Comparison of ENCODE assay signal across 9 cellular contexts in the genomic region with DNA sequence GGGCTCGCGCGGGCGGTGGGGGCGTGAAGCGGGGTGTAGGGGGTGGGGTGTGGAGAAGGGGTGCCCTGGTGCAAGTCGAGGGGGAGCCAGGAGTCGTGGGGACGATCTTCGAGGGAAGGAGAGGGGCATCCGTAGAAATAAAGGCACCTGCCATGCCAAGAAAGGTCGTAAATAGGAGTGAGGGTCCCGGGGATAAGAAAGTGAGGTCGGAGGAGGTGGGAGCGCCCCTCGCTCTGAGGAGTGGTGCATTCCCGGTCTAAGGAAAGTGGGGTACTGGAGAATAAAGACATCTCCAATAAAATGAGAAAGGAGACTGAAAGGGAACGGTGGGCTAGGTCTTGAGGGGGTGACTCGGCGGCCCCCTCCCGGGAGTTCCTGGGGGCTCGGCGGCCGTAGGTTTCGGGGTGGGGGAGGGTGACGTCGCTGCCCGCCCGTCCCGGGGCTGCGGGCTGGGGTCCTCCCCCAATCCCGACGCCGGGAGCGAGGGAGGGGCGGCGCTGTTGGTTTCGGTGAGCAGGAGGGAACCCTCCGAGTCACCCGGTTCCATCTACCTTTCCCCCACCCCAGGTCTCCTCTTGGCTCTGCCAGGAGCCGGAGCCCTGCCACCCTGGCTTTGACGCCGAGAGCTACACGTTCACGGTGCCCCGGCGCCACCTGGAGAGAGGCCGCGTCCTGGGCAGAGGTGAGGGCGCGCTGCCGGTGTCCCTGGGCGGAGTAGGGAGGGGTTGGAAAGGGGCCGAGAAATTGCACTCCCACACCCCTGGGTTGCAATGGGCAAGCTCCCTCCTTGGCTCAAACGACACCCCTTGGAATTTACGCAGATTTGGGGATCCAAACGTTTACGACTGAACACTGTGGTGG. TPM values are rescaled to one million over a fixed set of nuclear protein-coding genes. Genes with fewer than 3 reads are reported as not detected.
DNase-seq lines count a peak whose midpoint lies in the region; ATAC-seq and TF ChIP-seq lines count a peak whose summit lies in the region.
"Had no signal": no experiment of that assay in that cellular context is flagged by ENCODE, and none has a peak within 500 bp of the region (broad histone marks: within the 10 kb centered on the region; RNA-seq: fewer than 3 reads in every experiment).

No MANE protein-coding gene starts in this region.

- H3K4me3 Mint-ChIP-seq in Calu3 (ENCODE audit: low read depth, unreplicated experiment) (peak overlapping the region; percentile 89), endodermal cell (peak overlapping the region; percentile 89), neural crest cell (peak overlapping the region; percentile 67)
- no peak overlapping the region for H3K4me3 Mint-ChIP-seq in natural killer cell treated with Interleukin-12 subunit alpha and Interleukin-12 subunit beta and Interleukin-15 and Interleukin-18, amount 100 ng/mL, for 72 hours

- H3K27ac ChIP-seq in endodermal cell (ENCODE audit: low read depth, low read length) (no peak overlapping the region), GM23248 (no peak overlapping the region)

- H3K9me3 Mint-ChIP-seq in Calu3 (ENCODE audit: low read depth, unreplicated experiment), result no peaks in the 10 kb centered on the region
- H3K9me3 Mint-ChIP-seq in endodermal cell, result no peaks in the 10 kb centered on the region
- no peaks in the 10 kb centered on the region for H3K9me3 Mint-ChIP-seq in neural crest cell
- no peaks in the 10 kb centered on the region for H3K9me3 Mint-ChIP-seq in natural killer cell treated with Interleukin-12 subunit alpha and Interleukin-12 subunit beta and Interleukin-15 and Interleukin-18, amount 100 ng/mL, for 72 hours

- H3K36me3 ChIP-seq in endodermal cell (ENCODE audit: control insufficient read depth, insufficient read depth, low read length) (no peaks in the 10 kb centered on the region), GM23248 (ENCODE audit: low read depth) (no peaks in the 10 kb centered on the region)

- DNase-seq in Calu3 (peak; percentile 84), NCI-H1105 treated with DMSO at 0.1 percent for 48 hours (lab: John Stamatoyannopoulos, UW) (peak; percentile 33), endodermal cell (peak; percentile 79), neural crest cell (ENCODE audit: low read depth, low spot score) (no peak), GM23248 (no peak)
- DNase-seq in natural killer cell treated with Interleukin-12 subunit alpha and Interleukin-12 subunit beta and Interleukin-15 and Interleukin-18, amount 100 ng/mL, for 72 hours (ENCODE audit: low spot score), result no peak

- peak overlapping the region; percentile 75 for H3K4me3 ChIP-seq in endodermal cell (ENCODE audit: low read length)
- no peak overlapping the region for H3K4me3 ChIP-seq in GM23248

- WGBS in endodermal cell (ENCODE audit: insufficient coverage in 1 of 2, insufficient read length in 1 of 2), 2 experiments, result 6 to 8% methylated on average over 17 to 58 of the region's 58 CpGs
- 6 to 15% methylated on average over 26 to 58 of the region's 58 CpGs for WGBS in GM23248 (ENCODE audit: low coverage in 1 of 2, low lambda C conversion rate in 2 of 2, missing lambda C conversion rate in 2 of 2), 2 experiments

- H3K4me1 ChIP-seq in endodermal cell (ENCODE audit: control insufficient read depth, insufficient read depth, low read length), result peaks cover 2% of the 10 kb centered on the region
- H3K4me1 ChIP-seq in GM23248 (ENCODE audit: insufficient read depth), result no peaks in the 10 kb centered on the region

- in situ Hi-C loops in GM23248 (cut with MboI), result no loop called here

- TF ChIP-seq CTCF in Calu3 (IDR thresholded peaks at IDR 0.05; ENCODE audit: unreplicated experiment) (no peak), endodermal cell (conservative IDR thresholded peaks at IDR 0.05) (peak; percentile 27), neural crest cell (conservative IDR thresholded peaks at IDR 0.05) (no peak)

- no peaks in the 10 kb centered on the region for H3F3A ChIP-seq in GM23248 (ENCODE audit: insufficient read depth)

- no peak overlapping the region for H3K4me2 ChIP-seq in GM23248 (ENCODE audit: unreplicated experiment)

- H3K9ac ChIP-seq in endodermal cell (ENCODE audit: extremely low read depth, low read length, poor library complexity, severe bottlenecking) (no peak overlapping the region), GM23248 (no peak overlapping the region)

- TSS peak; percentile 8 for BruUV-seq in Calu3 (replicated peaks; lab: Mats Ljungman, UMichigan)

- no peaks in the 10 kb centered on the region for H3K27me3 Mint-ChIP-seq in Calu3 (ENCODE audit: unreplicated experiment)
- no peaks in the 10 kb centered on the region for H3K27me3 Mint-ChIP-seq in endodermal cell (ENCODE audit: insufficient read depth)
- peaks cover 58% of the 10 kb centered on the region for H3K27me3 Mint-ChIP-seq in neural crest cell (ENCODE audit: low read depth)
- peaks cover 30 to 43% of the 10 kb centered on the region in 2 donors for H3K27me3 Mint-ChIP-seq in natural killer cell treated with Interleukin-12 subunit alpha and Interleukin-12 subunit beta and Interleukin-15 and Interleukin-18, amount 100 ng/mL, for 72 hours

- H3K27ac Mint-ChIP-seq in Calu3 (ENCODE audit: unreplicated experiment), result peak overlapping the region; percentile 85
- peak overlapping the region; percentile 94 for H3K27ac Mint-ChIP-seq in endodermal cell
- no peak overlapping the region for H3K27ac Mint-ChIP-seq in neural crest cell (ENCODE audit: unreplicated experiment)
- no peak overlapping the region for H3K27ac Mint-ChIP-seq in natural killer cell treated with Interleukin-12 subunit alpha and Interleukin-12 subunit beta and Interleukin-15 and Interleukin-18, amount 100 ng/mL, for 72 hours

- no peaks in the 10 kb centered on the region for H3K79me2 ChIP-seq in GM23248 (ENCODE audit: insufficient read depth)

- CTCF ChIA-PET in Calu3 (lab: Charles Lee), result interaction anchor here (1.1 to 2.2 kb wide), 6 partner anchors 21 to 147 kb away, joined by 3 to 11 read pairs (median 3); no protein-coding TSS in a partner anchor

- H4K20me1 ChIP-seq in GM23248 (ENCODE audit: insufficient read depth), result no peaks in the 10 kb centered on the region

- H3K27me3 ChIP-seq in endodermal cell (ENCODE audit: control insufficient read depth, insufficient read depth, low read length, poor library complexity, severe bottlenecking) (peaks cover 32% of the 10 kb centered on the region), GM23248 (replicated peaks; ENCODE audit: insufficient read depth) (peaks cover 34% of the 10 kb centered on the region)

- intact Hi-C loops in Calu3 (cut with micrococcal nuclease; ENCODE audit: unreplicated experiment), result loop anchor here (1.0 kb wide), 1 partner anchor 31 kb away; no protein-coding TSS in a partner anchor

- H3K9me3 ChIP-seq in endodermal cell (ENCODE audit: control insufficient read depth, low read length), result no peaks in the 10 kb centered on the region
- H3K9me3 ChIP-seq in GM23248 (ENCODE audit: low read depth), result no peaks in the 10 kb centered on the region

- no peaks in the 10 kb centered on the region for H3K9me2 ChIP-seq in GM23248 (ENCODE audit: insufficient read depth)

- H2AFZ ChIP-seq in GM23248, result no peak overlapping the region

- H3K36me3 Mint-ChIP-seq in Calu3 (ENCODE audit: insufficient read depth, unreplicated experiment) (peaks cover 55% of the 10 kb centered on the region), endodermal cell (ENCODE audit: low read depth) (no peaks in the 10 kb centered on the region), neural crest cell (ENCODE audit: low read depth) (no peaks in the 10 kb centered on the region)
- H3K36me3 Mint-ChIP-seq in natural killer cell treated with Interleukin-12 subunit alpha and Interleukin-12 subunit beta and Interleukin-15 and Interleukin-18, amount 100 ng/mL, for 72 hours, result no peaks in the 10 kb centered on the region

- H3K4me1 Mint-ChIP-seq in Calu3 (ENCODE audit: low read depth, unreplicated experiment), result peaks cover 34% of the 10 kb centered on the region
- peaks cover 33% of the 10 kb centered on the region for H3K4me1 Mint-ChIP-seq in endodermal cell
- H3K4me1 Mint-ChIP-seq in neural crest cell, result peaks cover 16% of the 10 kb centered on the region
- H3K4me1 Mint-ChIP-seq in natural killer cell treated with Interleukin-12 subunit alpha and Interleukin-12 subunit beta and Interleukin-15 and Interleukin-18, amount 100 ng/mL, for 72 hours (ENCODE audit: low read depth in 2 of 2), result peaks cover 4 to 10% of the 10 kb centered on the region in 2 donors

- ATAC-seq in HG03571 (IDR thresholded peaks at IDR 0.05; ENCODE audit: unreplicated experiment), result no peak
- no peak for ATAC-seq in GM18909 (IDR thresholded peaks at IDR 0.05; ENCODE audit: poor library complexity, unreplicated experiment)
- ATAC-seq in natural killer cell treated with Interleukin-12 subunit alpha and Interleukin-12 subunit beta and Interleukin-15 and Interleukin-18, amount 100 ng/mL, for 72 hours, result no peak

RNA-seq across cellular contexts. Expression of a gene that starts 0.9 kb away (rescaled TPM):
- 328 and 421 TPM in 2 replicates for total RNA-seq in Calu3 (2022)
- 100 to 1,000 TPM; 118 to 123 TPM for total RNA-seq in endodermal cell
- 10.8 TPM for polyA plus RNA-seq in endodermal cell (2013, experiment 1 of 2)
- 4.7 TPM for polyA plus RNA-seq in endodermal cell (2013, experiment 2 of 2)
- 0.48 and 1.1 TPM in 2 replicates for total RNA-seq in neural crest cell
- not detected in 2 replicates for total RNA-seq in GM23248 (2014; rRNA removed; shearing (Covaris generic))
- polyA plus RNA-seq in GM23248 (2016; fragmentation: Nextera tagmentation; extraction: Ambion mirVana), result 0.04 TPM in 2 replicates
- under 1 TPM; 0.38 to 0.59 TPM for total RNA-seq in natural killer cell treated with Interleukin-12 subunit alpha and Interleukin-12 subunit beta and Interleukin-15 and Interleukin-18, amount 100 ng/mL, for 72 hours
- total RNA-seq: dermis microvascular lymphatic vessel endothelial cell had no signal

Comparison
In these comparisons a context has a peak if more than half of its experiments do, and no peak if none do; other contexts are left out.
1. DNase-seq: peak in Calu3 (single experiment), NCI-H1105 treated with DMSO at 0.1 percent for 48 hours (single experiment) and endodermal cell (single experiment); none in neural crest cell (single experiment), GM23248 (single experiment) and natural killer cell treated with Interleukin-12 subunit alpha and Interleukin-12 subunit beta and Interleukin-15 and Interleukin-18, amount 100 ng/mL, for 72 hours (single experiment).
2. H3K27ac Mint-ChIP-seq: peak in Calu3 (single experiment) and endodermal cell (single experiment); none in neural crest cell (single experiment) and natural killer cell treated with Interleukin-12 subunit alpha and Interleukin-12 subunit beta and Interleukin-15 and Interleukin-18, amount 100 ng/mL, for 72 hours (0 of 2).
3. RNA of a gene that starts 0.9 kb away (total RNA-seq): 328 to 421 TPM in Calu3 and 118 to 123 TPM in endodermal cell; 0.48 to 1.1 TPM in neural crest cell, 0.38 to 0.59 TPM in natural killer cell treated with Interleukin-12 subunit alpha and Interleukin-12 subunit beta and Interleukin-15 and Interleukin-18, amount 100 ng/mL, for 72 hours and not detected in GM23248; every median in the first group is over 10 times any median in the second.